Comparison of ENCODE assay signal across 12 cellular contexts in genomic region chr1:181077576-181078242, GRCh38. TPM values are rescaled to one million over a fixed set of nuclear protein-coding genes. Genes with fewer than 3 reads are reported as not detected.
A peak's percentile ranks its signal among the peaks of the same experiment; 100 is the strongest.
DNase-seq lines count a peak whose midpoint lies in the region; ATAC-seq and TF ChIP-seq lines count a peak whose summit lies in the region.
"Had no signal": no experiment of that assay in that cellular context is flagged by ENCODE, and none has a peak within 500 bp of the region (broad histone marks: within the 10 kb centered on the region; RNA-seq: fewer than 3 reads in every experiment).

No MANE protein-coding gene starts in this region.

- CTCF ChIA-PET in RWPE1 (lab: Yijun Ruan, JAX) = interaction anchor here (0.6 kb wide), 1 partner anchor 39 kb away, joined by 3 read pairs; no protein-coding TSS in a partner anchor

- 70 to 77% methylated on average over 7 of the region's 7 CpGs for WGBS in body of pancreas, 2 donors

- H3K36me3 ChIP-seq in cardiac muscle cell = no peaks in the 10 kb centered on the region
- H3K36me3 ChIP-seq in body of pancreas (replicated peaks in 1 of 2; ENCODE audit: insufficient read depth in 1 of 2, low read depth in 2 of 2) = no peaks in the 10 kb centered on the region
- H3K36me3 ChIP-seq: right lobe of liver, tibial artery had no signal

- H3K27ac Mint-ChIP-seq in stimulated activated effector memory CD8-positive, alpha-beta T cell treated with anti-CD3 and anti-CD28 coated beads, Interleukin-12 subunit alpha, Interleukin-12 subunit beta, amount 100 ng/mL, for 72 hours = peak overlapping the region; percentile 13

- DNase-seq in cardiac muscle cell (ENCODE audit: low read depth in 1 of 2, low spot score in 1 of 2) (peak; percentile 52 to 53), Right ventricle myocardium inferior (ENCODE audit: missing footprints) (no peak), RWPE1 (ENCODE audit: low spot score) (no peak), fibroblast of mammary gland (ENCODE audit: low read depth) (peak; percentile 23), body of pancreas (no peak)
- no peak for DNase-seq in stimulated activated effector memory CD8-positive, alpha-beta T cell treated with anti-CD3 and anti-CD28 coated beads, Interleukin-12 subunit alpha, Interleukin-12 subunit beta, amount 100 ng/mL, for 72 hours (ENCODE audit: low spot score in 2 of 2)
- DNase-seq: DMS79, NCI-H187, right lobe of liver, tibial artery had no signal

- H3K4me3 Mint-ChIP-seq in stimulated activated effector memory CD8-positive, alpha-beta T cell treated with anti-CD3 and anti-CD28 coated beads, Interleukin-12 subunit alpha, Interleukin-12 subunit beta, amount 100 ng/mL, for 72 hours = peak overlapping the region; percentile 18

- H3K4me1 ChIP-seq in cardiac muscle cell (ENCODE audit: low read depth) = peaks cover 17% of the 10 kb centered on the region
- no peaks in the 10 kb centered on the region for H3K4me1 ChIP-seq in body of pancreas
- H3K4me1 ChIP-seq: right lobe of liver had no signal

- no peaks in the 10 kb centered on the region for H3K36me3 Mint-ChIP-seq in stimulated activated effector memory CD8-positive, alpha-beta T cell treated with anti-CD3 and anti-CD28 coated beads, Interleukin-12 subunit alpha, Interleukin-12 subunit beta, amount 100 ng/mL, for 72 hours

- ATAC-seq in Right ventricle myocardium inferior (no peak), body of pancreas (no peak), GM18861 (IDR thresholded peaks at IDR 0.05; ENCODE audit: unreplicated experiment) (no peak), HG03159 (IDR thresholded peaks at IDR 0.05; ENCODE audit: unreplicated experiment) (no peak)
- no peak for ATAC-seq in stimulated activated effector memory CD8-positive, alpha-beta T cell treated with anti-CD3 and anti-CD28 coated beads, Interleukin-12 subunit alpha, Interleukin-12 subunit beta, amount 100 ng/mL, for 72 hours
- ATAC-seq: right lobe of liver had no signal

- no peak for TF ChIP-seq POLR2A in body of pancreas (IDR thresholded peaks at IDR 0.05)

- TF ChIP-seq CTCF in cardiac muscle cell (IDR thresholded peaks at IDR 0.05; ENCODE audit: low read depth, low read length) = no peak
- TF ChIP-seq CTCF in RWPE1 (conservative IDR thresholded peaks at IDR 0.05; ENCODE audit: low read depth) = no peak
- no peak for TF ChIP-seq CTCF in fibroblast of mammary gland (conservative IDR thresholded peaks at IDR 0.05; ENCODE audit: control insufficient read depth, insufficient read depth, low read depth, low read length)
- TF ChIP-seq CTCF in body of pancreas (IDR thresholded peaks at IDR 0.05) = no peak

- H3K27me3 ChIP-seq in cardiac muscle cell (no peaks in the 10 kb centered on the region), body of pancreas (no peaks in the 10 kb centered on the region)
- H3K27me3 ChIP-seq: right lobe of liver had no signal

- no peaks in the 10 kb centered on the region for H3K9me3 ChIP-seq in cardiac muscle cell (ENCODE audit: low read depth)
- no peaks in the 10 kb centered on the region for H3K9me3 ChIP-seq in body of pancreas
- H3K9me3 ChIP-seq: right lobe of liver, tibial artery had no signal

- H3K4me1 Mint-ChIP-seq in stimulated activated effector memory CD8-positive, alpha-beta T cell treated with anti-CD3 and anti-CD28 coated beads, Interleukin-12 subunit alpha, Interleukin-12 subunit beta, amount 100 ng/mL, for 72 hours = peaks cover 25% of the 10 kb centered on the region

- H3K27ac ChIP-seq in cardiac muscle cell = peak overlapping the region; percentile 89
- peak overlapping the region; percentile 47; the same call in 1 of the 2 replicates for H3K27ac ChIP-seq in RWPE1
- no peak overlapping the region for H3K27ac ChIP-seq in body of pancreas
- H3K27ac ChIP-seq: right lobe of liver, tibial artery had no signal

- POLR2A ChIA-PET in RWPE1 (lab: Yijun Ruan, JAX; ENCODE audit: low non-redundant PET) = no interaction called here

- H3K9me3 Mint-ChIP-seq in stimulated activated effector memory CD8-positive, alpha-beta T cell treated with anti-CD3 and anti-CD28 coated beads, Interleukin-12 subunit alpha, Interleukin-12 subunit beta, amount 100 ng/mL, for 72 hours = no peaks in the 10 kb centered on the region

- intact Hi-C loops in Right ventricle myocardium inferior (cut with DNase I) = no loop called here
- intact Hi-C loops in body of pancreas (cut with DNase I) = no loop called here

- H3K4me3 ChIP-seq in cardiac muscle cell (no peak overlapping the region), fibroblast of mammary gland (ENCODE audit: control insufficient read depth, low read depth, low read length) (no peak overlapping the region), body of pancreas (no peak overlapping the region)
- H3K4me3 ChIP-seq: right lobe of liver, tibial artery had no signal

RNA-seq across cellular contexts. Expression of gene IER5, which starts 10.8 kb away (rescaled TPM):
- total RNA-seq in cardiac muscle cell (5.5 and 15.2 TPM in 2 replicates), Right ventricle myocardium inferior (14.3 TPM), body of pancreas (1 to 10 TPM; 6.6 to 6.7 TPM)
- 7.8 and 11.8 TPM in 2 replicates for polyA plus RNA-seq in cardiac muscle cell

RNA-seq across cellular contexts. Expression of gene MR1, which starts 43.9 kb away (rescaled TPM):
- total RNA-seq in cardiac muscle cell = 0.12 and 0.21 TPM in 2 replicates
- 1.4 TPM in 1 of 2 replicates, not detected in the other for polyA plus RNA-seq in cardiac muscle cell
- 5.3 TPM for total RNA-seq in Right ventricle myocardium inferior
- 1 to 10 TPM; 2.3 to 4.9 TPM for total RNA-seq in body of pancreas

RNA-seq across cellular contexts. Expression of gene STX6, which starts 55.0 kb away (rescaled TPM):
- total RNA-seq in cardiac muscle cell (14.7 and 17.5 TPM in 2 replicates), Right ventricle myocardium inferior (6.1 TPM), body of pancreas (10 to 100 TPM in 1 of 2 donors, 1 to 10 TPM in 1; 8.6 to 10.9 TPM)
- polyA plus RNA-seq in cardiac muscle cell = 8.2 and 17.5 TPM in 2 replicates

Comparison
In these comparisons a context has a peak if more than half of its experiments do, and no peak if none do; other contexts are left out.
1. DNase-seq: peak in cardiac muscle cell (2 of 2) and fibroblast of mammary gland (single experiment); none in Right ventricle myocardium inferior (single experiment), RWPE1 (single experiment), stimulated activated effector memory CD8-positive, alpha-beta T cell treated with anti-CD3 and anti-CD28 coated beads, Interleukin-12 subunit alpha, Interleukin-12 subunit beta, amount 100 ng/mL, for 72 hours (0 of 2) and body of pancreas (0 of 4).
2. H3K27ac ChIP-seq: peak in cardiac muscle cell (single experiment) and RWPE1 (single experiment); none in body of pancreas (0 of 4).